ENCODE assay signal across 1 cellular context in genomic region chr9:125241000-125241862, GRCh38.
TF ChIP-seq lines count a peak whose summit lies in the region.

HSPA5 (minus strand) TSS chr9:125241343; CDS start chr9:125241126, 217 bp downstream.

TF ChIP-seq in K562, 482 proteins besides CTCF, POLR2A, EP300 and RAD21 (continued from another document and continues in another):
- no peak; the same call in 1 of the 2 replicates for TF ChIP-seq STAT6 (CRISPR knock-in tag; IDR thresholded peaks at IDR 0.05)
- TF ChIP-seq RERE (CRISPR knock-in tag; IDR thresholded peaks at IDR 0.05; ENCODE audit: borderline replicate concordance): no peak; the same call in none of the 2 replicates
- TF ChIP-seq SOX6 (IDR thresholded peaks at IDR 0.05): no peak
- peak; percentile 73; the same call in 1 of the 2 replicates for TF ChIP-seq FOXP4 (CRISPR knock-in tag; IDR thresholded peaks at IDR 0.05; ENCODE audit: borderline replicate concordance)
- TF ChIP-seq YY1 (IDR thresholded peaks at IDR 0.05; ENCODE audit: borderline replicate concordance in 1 of 3, control insufficient read depth in 1 of 3, extremely low read depth in 1 of 3, insufficient read depth in 3 of 3, insufficient read length in 1 of 3, insufficient replicate concordance in 2 of 3, low read depth in 1 of 3, low read length in 2 of 3): peak in 2 of 3 experiments; percentile 24 to 74
- TF ChIP-seq THRB (CRISPR knock-in tag; conservative IDR thresholded peaks at IDR 0.05): peak; percentile 87; the same call in 1 of the 2 replicates
- TF ChIP-seq CBFA2T3 (IDR thresholded peaks at IDR 0.05): no peak
- no peak for TF ChIP-seq ZNF121 (CRISPR knock-in tag; conservative IDR thresholded peaks at IDR 0.05)
- TF ChIP-seq TRIM28 (IDR thresholded peaks at IDR 0.05): no peak
- no peak for TF ChIP-seq ZC3H11A (IDR thresholded peaks at IDR 0.05; ENCODE audit: low read depth, low read length)
- TF ChIP-seq LCOR (CRISPR knock-in tag; IDR thresholded peaks at IDR 0.05): peak; percentile 91
- TF ChIP-seq ZNF197 (CRISPR knock-in tag; IDR thresholded peaks at IDR 0.05; ENCODE audit: low read depth): no peak
- TF ChIP-seq SNAPC5 (CRISPR knock-in tag; IDR thresholded peaks at IDR 0.05): no peak
- no peak for TF ChIP-seq NFIC (IDR thresholded peaks at IDR 0.05)
- TF ChIP-seq ZKSCAN8 (CRISPR knock-in tag; IDR thresholded peaks at IDR 0.05): no peak
- no peak for TF ChIP-seq ZNF668 (CRISPR knock-in tag; IDR thresholded peaks at IDR 0.05)
- TF ChIP-seq PPARD (CRISPR knock-in tag; IDR thresholded peaks at IDR 0.05): no peak
- TF ChIP-seq GABPA (tag; conservative IDR thresholded peaks at IDR 0.05; ENCODE audit: low read depth): peak; percentile 96
- no peak for TF ChIP-seq SRSF1 (IDR thresholded peaks at IDR 0.05; ENCODE audit: low read depth, low read length)
- no peak for TF ChIP-seq ZNF75A (CRISPR knock-in tag; IDR thresholded peaks at IDR 0.05)
- TF ChIP-seq HMGXB4 (CRISPR knock-in tag; IDR thresholded peaks at IDR 0.05): peak; percentile 91; the same call in 1 of the 2 replicates
- TF ChIP-seq ARID3B (CRISPR knock-in tag; IDR thresholded peaks at IDR 0.05; ENCODE audit: borderline replicate concordance): no peak
- TF ChIP-seq ZNF41 (CRISPR knock-in tag; conservative IDR thresholded peaks at IDR 0.05): 0 out of 2 replicates have a peak, but pooled peaks have one; percentile 44
- no peak for TF ChIP-seq ZNF282 (CRISPR knock-in tag; IDR thresholded peaks at IDR 0.05)
- no peak for TF ChIP-seq BRF2 (IDR thresholded peaks at IDR 0.05; ENCODE audit: borderline replicate concordance, insufficient read depth, insufficient read length)
- no peak for TF ChIP-seq HDAC8 (tag; IDR thresholded peaks at IDR 0.05)
- TF ChIP-seq ZNF655 (CRISPR knock-in tag; IDR thresholded peaks at IDR 0.05): no peak
- TF ChIP-seq ZNF583 (CRISPR knock-in tag; IDR thresholded peaks at IDR 0.05): 0 out of 2 replicates have a peak, but pooled peaks have one; percentile 17
- no peak for TF ChIP-seq NFRKB (IDR thresholded peaks at IDR 0.05; ENCODE audit: low read depth)
- TF ChIP-seq MAX (CRISPR knock-in tag; IDR thresholded peaks at IDR 0.05): peak; percentile 88
- no peak for TF ChIP-seq MLLT1 (IDR thresholded peaks at IDR 0.05)
- TF ChIP-seq ZNF24 (IDR thresholded peaks at IDR 0.05): no peak
- TF ChIP-seq NFATC3 (IDR thresholded peaks at IDR 0.05): no peak
- TF ChIP-seq TCFL5 (CRISPR knock-in tag; conservative IDR thresholded peaks at IDR 0.05): no peak
- TF ChIP-seq BACH1 (tag; IDR thresholded peaks at IDR 0.05): no peak
- peak; percentile 3; the same call in 1 of the 2 replicates for TF ChIP-seq NFE2 (IDR thresholded peaks at IDR 0.05; ENCODE audit: low read depth)
- no peak for TF ChIP-seq USF2 (CRISPR knock-in tag; IDR thresholded peaks at IDR 0.05)
- TF ChIP-seq POLR3G (IDR thresholded peaks at IDR 0.05; ENCODE audit: extremely low read depth, insufficient read length, insufficient replicate concordance): no peak
